ENCODE assay signal across 19 cellular contexts in genomic region chr3:53597136-53597915, GRCh38.
DNase-seq lines count a peak whose midpoint lies in the region; ATAC-seq and TF ChIP-seq lines count a peak whose summit lies in the region.
"Had no signal": no experiment of that assay in that cellular context is flagged by ENCODE, and none has a peak within 500 bp of the region (broad histone marks: within the 10 kb centered on the region; RNA-seq: fewer than 3 reads in every experiment).

No MANE protein-coding gene starts in this region.

- no peaks in the 10 kb centered on the region for H3F3A ChIP-seq in neural progenitor cell (ENCODE audit: low read depth)

- peak overlapping the region in 10 of 11 experiments; percentile 22 to 69 (median 53); a peak in 19 of 22 replicates for H3K4me2 ChIP-seq in BLaER1 treated with 17β-estradiol and CSF1 and Interleukin-3, amounts not matched to agents 10 nM and 100 nM
- H3K4me2 ChIP-seq in neural progenitor cell, result no peak overlapping the region

- no peaks in the 10 kb centered on the region for H3K4me1 Mint-ChIP-seq in neural progenitor cell

- H3K9ac ChIP-seq in BLaER1 treated with 17β-estradiol and CSF1 and Interleukin-3, amounts not matched to agents 10 nM and 100 nM, result no peak overlapping the region
- no peak overlapping the region for H3K9ac ChIP-seq in neural progenitor cell

- no peaks in the 10 kb centered on the region for H3K36me3 ChIP-seq in BLaER1 treated with 17β-estradiol and CSF1 and Interleukin-3, amounts not matched to agents 10 nM and 100 nM
- H3K36me3 ChIP-seq in esophagus muscularis mucosa (no peaks in the 10 kb centered on the region), neural progenitor cell (no peaks in the 10 kb centered on the region)
- H3K36me3 ChIP-seq: SJSA1 had no signal

- no peak overlapping the region for H3K27ac ChIP-seq in BLaER1 treated with 17β-estradiol and CSF1 and Interleukin-3, amounts not matched to agents 10 nM and 100 nM
- H3K27ac ChIP-seq in esophagus muscularis mucosa (replicated peaks in 1 of 4) (no peak overlapping the region), neural progenitor cell (no peak overlapping the region)
- H3K27ac ChIP-seq: SJSA1 had no signal

- no peak for TF ChIP-seq EP300 in esophagus muscularis mucosa (IDR thresholded peaks at IDR 0.05)

- no peaks in the 10 kb centered on the region for H4K20me1 ChIP-seq in BLaER1 treated with 17β-estradiol and CSF1 and Interleukin-3, amounts not matched to agents 10 nM and 100 nM
- no peaks in the 10 kb centered on the region for H4K20me1 ChIP-seq in neural progenitor cell (ENCODE audit: low read depth)

- peaks cover 2% of the 10 kb centered on the region for H3K9me3 Mint-ChIP-seq in neural progenitor cell

- no peaks in the 10 kb centered on the region for H3K79me2 ChIP-seq in neural progenitor cell (ENCODE audit: low read depth)

- no peaks in the 10 kb centered on the region for H3K27me3 Mint-ChIP-seq in neural progenitor cell (ENCODE audit: insufficient read depth, low read depth)

- H3K4me3 ChIP-seq in BLaER1 treated with 17β-estradiol and CSF1 and Interleukin-3, amounts not matched to agents 10 nM and 100 nM, result no peak overlapping the region
- H3K4me3 ChIP-seq in esophagus muscularis mucosa (no peak overlapping the region), neural progenitor cell (no peak overlapping the region)
- H3K4me3 ChIP-seq: GM12878, SJSA1 had no signal

- WGBS in esophagus muscularis mucosa, result 65% methylated on average over 4 of the region's 4 CpGs

- no peaks in the 10 kb centered on the region for H3K36me3 Mint-ChIP-seq in neural progenitor cell

- no peak overlapping the region for H3K4me3 Mint-ChIP-seq in neural progenitor cell

- H3K9me3 ChIP-seq in BLaER1 treated with 17β-estradiol and CSF1 and Interleukin-3, amounts not matched to agents 10 nM and 100 nM (replicated peaks in 1 of 11), result no peaks in the 10 kb centered on the region
- H3K9me3 ChIP-seq in esophagus muscularis mucosa (no peaks in the 10 kb centered on the region), neural progenitor cell (ENCODE audit: low read depth) (no peaks in the 10 kb centered on the region)
- H3K9me3 ChIP-seq: SJSA1 had no signal

- TF ChIP-seq POLR2A in esophagus muscularis mucosa (IDR thresholded peaks at IDR 0.05; ENCODE audit: low read depth), result no peak

- peak; percentile 24 for DNase-seq in LoVo (ENCODE audit: low spot score)
- peak; percentile 70 for DNase-seq in esophagus muscularis mucosa (ENCODE audit: extremely low spot score)
- no peak for DNase-seq in neural progenitor cell (ENCODE audit: low spot score)
- no peak for DNase-seq in mesenteric fat pad (ENCODE audit: low spot score)
- no peak for DNase-seq in ureter (ENCODE audit: low spot score)
- DNase-seq: EL, HCEC 1CT, IMR-90, MV-4-11, NCI-H1417 treated with DMSO at 0.1 percent for 48 hours, NCI-H2029 treated with DMSO at 0.1 percent for 48 hours, NCI-H345, NCI-H526 treated with DMSO at 0.1 percent for 48 hours, OCI-M1, RPMI8226 had no signal

- H3K27me3 ChIP-seq in BLaER1 treated with 17β-estradiol and CSF1 and Interleukin-3, amounts not matched to agents 10 nM and 100 nM, result no peaks in the 10 kb centered on the region
- no peaks in the 10 kb centered on the region for H3K27me3 ChIP-seq in esophagus muscularis mucosa
- H3K27me3 ChIP-seq in neural progenitor cell, result no peaks in the 10 kb centered on the region
- H3K27me3 ChIP-seq: SJSA1 had no signal

- peaks cover 0 to 42% (median 30%) of the 10 kb centered on the region in 10 experiments; a peak in 18 of 20 replicates for H3K4me1 ChIP-seq in BLaER1 treated with 17β-estradiol and CSF1 and Interleukin-3, amounts not matched to agents 10 nM and 100 nM
- H3K4me1 ChIP-seq in esophagus muscularis mucosa (peaks cover 0 to 6% (median 5%) of the 10 kb centered on the region in 4 donors), neural progenitor cell (no peaks in the 10 kb centered on the region)
- H3K4me1 ChIP-seq: SJSA1 had no signal

- ATAC-seq in GM21390 (IDR thresholded peaks at IDR 0.05; ENCODE audit: unreplicated experiment), result no peak
- ATAC-seq: GM12878 had no signal

- peak overlapping the region; percentile 65 for H2AFZ ChIP-seq in neural progenitor cell (replicated peaks)

- intact Hi-C loops in esophagus muscularis mucosa (cut with DNase I), result no loop called here

- no peak overlapping the region for H3K27ac Mint-ChIP-seq in neural progenitor cell

- TF ChIP-seq CTCF in esophagus muscularis mucosa (IDR thresholded peaks at IDR 0.05) (no peak), neural progenitor cell (IDR thresholded peaks at IDR 0.05) (no peak)

Comparison
In these comparisons a context has a peak if more than half of its experiments do, and no peak if none do; other contexts are left out.
1. DNase-seq: peak in LoVo (single experiment) and esophagus muscularis mucosa (single experiment); none in neural progenitor cell (single experiment), mesenteric fat pad (single experiment) and ureter (single experiment).